8 cellular contexts compared by ENCODE assay signal in the genomic region with DNA sequence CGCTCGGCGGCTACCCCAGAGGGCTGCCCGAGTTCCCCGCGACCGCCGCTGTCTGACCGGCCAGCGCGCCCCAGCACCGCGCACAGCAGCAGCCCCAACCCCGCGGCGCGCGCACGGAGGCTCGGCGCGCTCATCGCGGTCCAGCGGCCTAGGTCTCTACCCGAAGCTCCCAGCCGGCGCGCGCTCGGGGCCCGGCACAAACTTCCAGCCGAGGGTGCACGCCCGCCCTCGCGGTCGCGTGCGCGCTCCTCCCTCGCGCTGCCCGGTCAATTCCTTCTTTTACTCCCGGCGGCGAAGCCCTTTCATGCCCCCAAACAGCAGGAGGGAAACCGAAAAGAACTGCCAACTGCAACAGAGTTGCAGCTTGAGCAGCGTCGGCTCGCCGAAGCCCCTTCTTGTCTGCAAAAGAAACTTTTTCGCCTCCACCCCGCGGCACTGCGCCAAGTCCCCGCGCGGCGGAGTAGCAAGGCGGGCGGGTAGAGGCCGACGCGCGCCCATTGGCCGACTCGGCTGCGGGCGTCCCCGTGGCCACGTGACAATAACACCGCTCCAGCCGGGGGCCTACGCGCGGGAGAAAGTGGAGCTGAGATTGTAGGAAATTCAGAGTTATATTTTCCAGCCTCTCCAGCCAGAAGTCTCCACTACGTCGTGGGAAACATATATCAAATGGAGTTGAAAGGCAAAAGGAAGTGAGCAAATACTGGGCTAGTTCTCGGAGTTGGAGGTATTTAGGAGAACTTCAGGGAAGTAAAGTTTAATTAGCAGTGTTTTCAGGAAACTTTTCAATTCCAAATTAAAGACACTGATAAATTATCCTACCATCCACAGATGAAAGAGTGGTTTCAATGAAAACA. TPM values are rescaled to one million over a fixed set of nuclear protein-coding genes. Genes with fewer than 3 reads are reported as not detected.
A peak's percentile ranks its signal among the peaks of the same experiment; 100 is the strongest.
DNase-seq lines count a peak whose midpoint lies in the region; ATAC-seq and TF ChIP-seq lines count a peak whose summit lies in the region.

A gene with protein sequence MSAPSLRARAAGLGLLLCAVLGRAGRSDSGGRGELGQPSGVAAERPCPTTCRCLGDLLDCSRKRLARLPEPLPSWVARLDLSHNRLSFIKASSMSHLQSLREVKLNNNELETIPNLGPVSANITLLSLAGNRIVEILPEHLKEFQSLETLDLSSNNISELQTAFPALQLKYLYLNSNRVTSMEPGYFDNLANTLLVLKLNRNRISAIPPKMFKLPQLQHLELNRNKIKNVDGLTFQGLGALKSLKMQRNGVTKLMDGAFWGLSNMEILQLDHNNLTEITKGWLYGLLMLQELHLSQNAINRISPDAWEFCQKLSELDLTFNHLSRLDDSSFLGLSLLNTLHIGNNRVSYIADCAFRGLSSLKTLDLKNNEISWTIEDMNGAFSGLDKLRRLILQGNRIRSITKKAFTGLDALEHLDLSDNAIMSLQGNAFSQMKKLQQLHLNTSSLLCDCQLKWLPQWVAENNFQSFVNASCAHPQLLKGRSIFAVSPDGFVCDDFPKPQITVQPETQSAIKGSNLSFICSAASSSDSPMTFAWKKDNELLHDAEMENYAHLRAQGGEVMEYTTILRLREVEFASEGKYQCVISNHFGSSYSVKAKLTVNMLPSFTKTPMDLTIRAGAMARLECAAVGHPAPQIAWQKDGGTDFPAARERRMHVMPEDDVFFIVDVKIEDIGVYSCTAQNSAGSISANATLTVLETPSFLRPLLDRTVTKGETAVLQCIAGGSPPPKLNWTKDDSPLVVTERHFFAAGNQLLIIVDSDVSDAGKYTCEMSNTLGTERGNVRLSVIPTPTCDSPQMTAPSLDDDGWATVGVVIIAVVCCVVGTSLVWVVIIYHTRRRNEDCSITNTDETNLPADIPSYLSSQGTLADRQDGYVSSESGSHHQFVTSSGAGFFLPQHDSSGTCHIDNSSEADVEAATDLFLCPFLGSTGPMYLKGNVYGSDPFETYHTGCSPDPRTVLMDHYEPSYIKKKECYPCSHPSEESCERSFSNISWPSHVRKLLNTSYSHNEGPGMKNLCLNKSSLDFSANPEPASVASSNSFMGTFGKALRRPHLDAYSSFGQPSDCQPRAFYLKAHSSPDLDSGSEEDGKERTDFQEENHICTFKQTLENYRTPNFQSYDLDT (minus strand): TSS at position 403 of the 854 bp plus-strand sequence. CDS start 269 bp downstream, at position 134.

- no peaks in the 10 kb centered on the region for H3K36me3 ChIP-seq in body of pancreas (replicated peaks in 1 of 2; ENCODE audit: insufficient read depth in 1 of 2, low read depth in 2 of 2)

- ATAC-seq in GM19395 (IDR thresholded peaks at IDR 0.05; ENCODE audit: unreplicated experiment) (peak; percentile 92), HG03378 (IDR thresholded peaks at IDR 0.05; ENCODE audit: unreplicated experiment) (peak; percentile 43), body of pancreas (peak; percentile 84)

- H3K4me3 ChIP-seq in body of pancreas: peak within 1 kb of the TSS; percentile 84 to 90

- intact Hi-C loops in body of pancreas (cut with DNase I): no loop called here

- peak; percentile 95 for DNase-seq in DMS 273 (lab: John Stamatoyannopoulos, UW; ENCODE audit: unreplicated experiment)
- peak; percentile 90 for DNase-seq in NCI-H774 (lab: John Stamatoyannopoulos, UW)
- peak; percentile 88 to 94 (median 90) for DNase-seq in body of pancreas
- DNase-seq in hippocampal formation (lab: John Stamatoyannopoulos, UW): peak; percentile 72 to 81
- DNase-seq in pulmonary artery endothelial cell (ENCODE audit: low read depth, low spot score): peak; percentile 90
- DNase-seq in stimulated activated naive CD4-positive, alpha-beta T cell treated with Interleukin-2 at 50 U/mL for 16 hours (lab: John Stamatoyannopoulos, UW): no peak

- 0 to 5% methylated on average over 22 to 76 of the region's 80 CpGs for WGBS in body of pancreas, 2 donors

- H3K9me3 ChIP-seq in body of pancreas: no peaks in the 10 kb centered on the region

- TF ChIP-seq CTCF in body of pancreas (IDR thresholded peaks at IDR 0.05): peak in 2 of 7 experiments; percentile 28 to 40

- no peaks in the 10 kb centered on the region for H3K27me3 ChIP-seq in body of pancreas

- H3K27ac ChIP-seq in body of pancreas: peak within 1 kb of the TSS; percentile 94 to 98 (median 96)

- peaks cover 57% of the 10 kb centered on the region for H3K4me1 ChIP-seq in body of pancreas

- peak; percentile 67 to 84 (median 72) for TF ChIP-seq POLR2A in body of pancreas (IDR thresholded peaks at IDR 0.05)

RNA-seq across cellular contexts. Expression of the gene that starts here (rescaled TPM):
- 10 to 100 TPM; 68.6 to 71.6 TPM for total RNA-seq in body of pancreas
- 69.8 and 94.0 TPM in 2 replicates for total RNA-seq in pulmonary artery endothelial cell
